ENCODE assay signal across 38 cellular contexts in genomic region chr5:62727184-62727583, GRCh38.
"Had no signal": no experiment of that assay in that cellular context is flagged by ENCODE, and none has a peak within 500 bp of the region (broad histone marks: within the 10 kb centered on the region; RNA-seq: fewer than 3 reads in every experiment).

No MANE protein-coding gene starts in this region.

- H3K4me3 ChIP-seq: adrenal gland, ascending aorta, body of pancreas, breast epithelium, cardiac muscle cell had no signal

- DNase-seq: activated effector memory CD4-positive, alpha-beta T cell treated with anti-CD3 and anti-CD28 coated beads, Interleukin-2, amount 50 U/mL, for 16 hours; activated effector memory CD4-positive, alpha-beta T cell treated with Interleukin-2 at 50 U/mL for 16 hours; activated gamma-delta T cell; activated gamma-delta T cell treated with Interleukin-2 at 50 U/mL for 16 hours; activated naive CD4-positive, alpha-beta T cell; activated naive CD4-positive, alpha-beta T cell treated with anti-CD3 and anti-CD28 coated beads for 36 hours; activated naive CD4-positive, alpha-beta T cell treated with anti-CD3 and anti-CD28 coated beads, Interleukin-2, amount 10 ng/mL, durations not matched to agents 7 days and 5 days; activated naive CD4-positive, alpha-beta T cell treated with anti-CD3 and anti-CD28 coated beads, Interleukin-2, amount 50 U/mL, for 16 hours; activated naive CD4-positive, alpha-beta T cell treated with Interleukin-2 at 50 U/mL for 16 hours; activated naive CD8-positive, alpha-beta T cell treated with anti-CD3 and anti-CD28 coated beads for 36 hours; activated naive CD8-positive, alpha-beta T cell treated with anti-CD3 and anti-CD28 coated beads, Interleukin-2, amount 10 ng/mL, durations not matched to agents 7 days and 5 days; activated naive CD8-positive, alpha-beta T cell treated with anti-CD3 and anti-CD28 coated beads, Interleukin-2, amount 50 U/mL, for 24 hours; activated T-cell treated with anti-CD3 and anti-CD28 coated beads, Interleukin-2, amount 50 U/mL, for 24 hours; activated T-cell treated with anti-CD3 and anti-CD28 coated beads, Interleukin-2, amount 50 U/mL, for 4 hours; activated T-cell treated with anti-CD3 and anti-CD28 coated beads, Interleukin-2, amount 50 U/mL, for 48 hours; activated T-cell treated with anti-CD3 and anti-CD28 coated beads, Interleukin-2, amount 50 U/mL, for 72 hours; adrenal gland; amniotic stem cell; amygdala; aorta; body of pancreas; brain microvascular endothelial cell; caudate nucleus; central memory CD4-positive, alpha-beta T cell; cerebellar nuclear complex had no signal

- FAIRE-seq: astrocyte, bronchial epithelial cell had no signal

- H3K4me1 ChIP-seq: adrenal gland, ascending aorta, body of pancreas, breast epithelium had no signal

- H3K9me3 Mint-ChIP-seq: activated naive CD4-positive, alpha-beta T cell treated with anti-CD3 and anti-CD28 coated beads, Interleukin-2, amount 10 ng/mL, durations not matched to agents 7 days and 5 days; activated naive CD4-positive, alpha-beta T cell treated with anti-CD3 and anti-CD28 coated beads, Interleukin-2, amount 50 U/mL, for 24 hours; activated naive CD4-positive, alpha-beta T cell treated with anti-CD3 and anti-CD28 coated beads, Interleukin-2, amount 50 U/mL, for 72 hours; activated naive CD8-positive, alpha-beta T cell treated with anti-CD3 and anti-CD28 coated beads for 36 hours; activated naive CD8-positive, alpha-beta T cell treated with anti-CD3 and anti-CD28 coated beads, Interleukin-2, amount 10 ng/mL, durations not matched to agents 7 days and 5 days; activated naive CD8-positive, alpha-beta T cell treated with anti-CD3 and anti-CD28 coated beads, Interleukin-2, amount 50 U/mL, for 24 hours; activated T-cell treated with anti-CD3 and anti-CD28 coated beads, Interleukin-2, amount 50 U/mL, for 24 hours; activated T-cell treated with anti-CD3 and anti-CD28 coated beads, Interleukin-2, amount 50 U/mL, for 4 hours; activated T-cell treated with anti-CD3 and anti-CD28 coated beads, Interleukin-2, amount 50 U/mL, for 72 hours; activated T-helper 1 cell treated with anti-CD3 and anti-CD28 coated beads, Interleukin-12 subunit alpha, Interleukin-12 subunit beta, Interleukin-2, Interleukin-4 antibody, amounts not matched to agents 30 ng/mL and 10 ng/mL and 1 ng/mL, durations not matched to agents 14 hours and 24 hours and 36 hours; activated T-helper 17 cell treated with anti-CD3 and anti-CD28 coated beads, Interleukin-2, amount 50 U/mL, for 72 hours; activated T-helper 2 cell treated with anti-CD3 and anti-CD28 coated beads, Interferon-gamma antibody, Interleukin-2, Interleukin-4, amounts not matched to agents 10 μg/mL and 5 μg/mL and 100 μg/mL, durations not matched to agents 14 hours and 24 hours and 36 hours; central memory CD8-positive, alpha-beta T cell had no signal

- H3K36me3 ChIP-seq: adrenal gland, ascending aorta, brain microvascular endothelial cell, breast epithelium, cardiac muscle cell had no signal

- H3K27me3 ChIP-seq: adrenal gland, ascending aorta, body of pancreas, brain microvascular endothelial cell, breast epithelium, cardiac muscle cell had no signal

- H3K36me3 Mint-ChIP-seq: activated naive CD4-positive, alpha-beta T cell treated with anti-CD3 and anti-CD28 coated beads, Interleukin-2, amount 10 ng/mL, durations not matched to agents 7 days and 5 days; activated naive CD4-positive, alpha-beta T cell treated with anti-CD3 and anti-CD28 coated beads, Interleukin-2, amount 50 U/mL, for 24 hours; activated naive CD4-positive, alpha-beta T cell treated with anti-CD3 and anti-CD28 coated beads, Interleukin-2, amount 50 U/mL, for 72 hours; activated naive CD8-positive, alpha-beta T cell; activated naive CD8-positive, alpha-beta T cell treated with anti-CD3 and anti-CD28 coated beads for 36 hours; activated naive CD8-positive, alpha-beta T cell treated with anti-CD3 and anti-CD28 coated beads, Interleukin-2, amount 10 ng/mL, durations not matched to agents 7 days and 5 days; brain had no signal

- H3K27me3 Mint-ChIP-seq: activated naive CD4-positive, alpha-beta T cell treated with anti-CD3 and anti-CD28 coated beads, Interleukin-2, amount 50 U/mL, for 24 hours; activated naive CD8-positive, alpha-beta T cell treated with anti-CD3 and anti-CD28 coated beads, Interleukin-2, amount 50 U/mL, for 24 hours; brain had no signal

- H3K27ac ChIP-seq: adrenal gland, ascending aorta, body of pancreas, brain microvascular endothelial cell, breast epithelium, cardiac muscle cell had no signal

- ATAC-seq: activated naive CD4-positive, alpha-beta T cell treated with anti-CD3 and anti-CD28 coated beads, Interleukin-2, amount 50 U/mL, for 72 hours; activated naive CD8-positive, alpha-beta T cell treated with anti-CD3 and anti-CD28 coated beads, Interleukin-2, amount 50 U/mL, for 24 hours; activated T-cell treated with anti-CD3 and anti-CD28 coated beads, Interleukin-2, amount 50 U/mL, for 4 hours; activated T-cell treated with anti-CD3 and anti-CD28 coated beads, Interleukin-2, amount 50 U/mL, for 72 hours; activated T-helper 17 cell treated with anti-CD3 and anti-CD28 coated beads, Interleukin-2, amount 50 U/mL, for 72 hours; body of pancreas had no signal

- H3K9me3 ChIP-seq: adrenal gland, ascending aorta, body of pancreas, breast epithelium had no signal

- H3K4me1 Mint-ChIP-seq: activated naive CD4-positive, alpha-beta T cell treated with anti-CD3 and anti-CD28 coated beads, Interleukin-2, amount 50 U/mL, for 24 hours; activated naive CD8-positive, alpha-beta T cell treated with anti-CD3 and anti-CD28 coated beads for 36 hours; activated naive CD8-positive, alpha-beta T cell treated with anti-CD3 and anti-CD28 coated beads, Interleukin-2, amount 10 ng/mL, durations not matched to agents 7 days and 5 days; activated naive CD8-positive, alpha-beta T cell treated with anti-CD3 and anti-CD28 coated beads, Interleukin-2, amount 50 U/mL, for 24 hours; brain; central memory CD8-positive, alpha-beta T cell had no signal

- H3K4me3 Mint-ChIP-seq: activated naive CD4-positive, alpha-beta T cell treated with anti-CD3 and anti-CD28 coated beads for 36 hours; activated naive CD4-positive, alpha-beta T cell treated with anti-CD3 and anti-CD28 coated beads, Interleukin-2, amount 10 ng/mL, durations not matched to agents 7 days and 5 days; activated naive CD4-positive, alpha-beta T cell treated with anti-CD3 and anti-CD28 coated beads, Interleukin-2, amount 50 U/mL, for 24 hours; activated naive CD8-positive, alpha-beta T cell; activated naive CD8-positive, alpha-beta T cell treated with anti-CD3 and anti-CD28 coated beads for 36 hours; activated naive CD8-positive, alpha-beta T cell treated with anti-CD3 and anti-CD28 coated beads, Interleukin-2, amount 10 ng/mL, durations not matched to agents 7 days and 5 days; activated naive CD8-positive, alpha-beta T cell treated with anti-CD3 and anti-CD28 coated beads, Interleukin-2, amount 50 U/mL, for 24 hours; activated T-cell treated with anti-CD3 and anti-CD28 coated beads, Interleukin-2, amount 50 U/mL, for 24 hours; activated T-cell treated with anti-CD3 and anti-CD28 coated beads, Interleukin-2, amount 50 U/mL, for 4 hours; activated T-cell treated with anti-CD3 and anti-CD28 coated beads, Interleukin-2, amount 50 U/mL, for 72 hours; activated T-helper 1 cell treated with anti-CD3 and anti-CD28 coated beads, Interleukin-12 subunit alpha, Interleukin-12 subunit beta, Interleukin-2, Interleukin-4 antibody, amounts not matched to agents 30 ng/mL and 10 ng/mL and 1 ng/mL, durations not matched to agents 14 hours and 24 hours and 36 hours; activated T-helper 17 cell treated with anti-CD3 and anti-CD28 coated beads, Interleukin-2, amount 50 U/mL, for 72 hours; brain; central memory CD8-positive, alpha-beta T cell had no signal

- H3K27ac Mint-ChIP-seq: activated naive CD4-positive, alpha-beta T cell treated with anti-CD3 and anti-CD28 coated beads for 36 hours; activated naive CD4-positive, alpha-beta T cell treated with anti-CD3 and anti-CD28 coated beads, Interleukin-2, amount 10 ng/mL, durations not matched to agents 7 days and 5 days; activated naive CD4-positive, alpha-beta T cell treated with anti-CD3 and anti-CD28 coated beads, Interleukin-2, amount 50 U/mL, for 24 hours; activated naive CD4-positive, alpha-beta T cell treated with anti-CD3 and anti-CD28 coated beads, Interleukin-2, amount 50 U/mL, for 72 hours; activated naive CD8-positive, alpha-beta T cell; activated naive CD8-positive, alpha-beta T cell treated with anti-CD3 and anti-CD28 coated beads for 36 hours; activated naive CD8-positive, alpha-beta T cell treated with anti-CD3 and anti-CD28 coated beads, Interleukin-2, amount 10 ng/mL, durations not matched to agents 7 days and 5 days; activated naive CD8-positive, alpha-beta T cell treated with anti-CD3 and anti-CD28 coated beads, Interleukin-2, amount 50 U/mL, for 24 hours; activated T-cell treated with anti-CD3 and anti-CD28 coated beads, Interleukin-2, amount 50 U/mL, for 24 hours; activated T-cell treated with anti-CD3 and anti-CD28 coated beads, Interleukin-2, amount 50 U/mL, for 72 hours; activated T-helper 1 cell treated with anti-CD3 and anti-CD28 coated beads, Interleukin-12 subunit alpha, Interleukin-12 subunit beta, Interleukin-2, Interleukin-4 antibody, amounts not matched to agents 30 ng/mL and 10 ng/mL and 1 ng/mL, durations not matched to agents 14 hours and 24 hours and 36 hours; activated T-helper 17 cell treated with anti-CD3 and anti-CD28 coated beads, Interleukin-2, amount 50 U/mL, for 72 hours; activated T-helper 2 cell treated with anti-CD3 and anti-CD28 coated beads, Interferon-gamma antibody, Interleukin-2, Interleukin-4, amounts not matched to agents 10 μg/mL and 5 μg/mL and 100 μg/mL, durations not matched to agents 14 hours and 24 hours and 36 hours; brain had no signal
